Comparison of ENCODE assay signal across 9 cellular contexts in genomic region chr19:8831832-8832131, GRCh38. TPM values are rescaled to one million over a fixed set of nuclear protein-coding genes. Genes with fewer than 3 reads are reported as not detected.
A peak's percentile ranks its signal among the peaks of the same experiment; 100 is the strongest.
DNase-seq lines count a peak whose midpoint lies in the region; ATAC-seq and TF ChIP-seq lines count a peak whose summit lies in the region.
"Had no signal": no experiment of that assay in that cellular context is flagged by ENCODE, and none has a peak within 500 bp of the region (broad histone marks: within the 10 kb centered on the region; RNA-seq: fewer than 3 reads in every experiment).

No MANE protein-coding gene starts in this region.

- ATAC-seq in GM19452 (IDR thresholded peaks at IDR 0.05; ENCODE audit: unreplicated experiment) (peak; percentile 26), GM19324 (IDR thresholded peaks at IDR 0.05; ENCODE audit: low FRiP score, unreplicated experiment) (no peak)
- ATAC-seq in central memory CD8-positive, alpha-beta T cell (replicated peaks; ENCODE audit: extremely low read depth, poor library complexity, severe bottlenecking) = peak; percentile 0

- intact Hi-C loops in CD14-positive monocyte (cut with micrococcal nuclease) = loop anchor here (2.0 to 10.0 kb wide), 6 partner anchors 247 to 1761 kb away; partner anchors contain the start of genes FBXL12 (in 1 of the 2), ZNF317 (in 1 of the 2) and ZNF559 (in 1 of the 2)

- H3K4me3 ChIP-seq in KMS-11 (IDR thresholded peaks at IDR 0.05; ENCODE audit: insufficient read depth, low read depth, low read length) (no peak overlapping the region), mucosa of stomach (ENCODE audit: low read length) (peak overlapping the region; percentile 51)

- peak overlapping the region; percentile 71 for H3K4me2 ChIP-seq in KMS-11

- no peaks in the 10 kb centered on the region for H3K79me2 ChIP-seq in KMS-11 (ENCODE audit: insufficient read depth, low read depth)

- peaks cover 14% of the 10 kb centered on the region; the same call in 1 of the 2 replicates for H3K27me3 ChIP-seq in KMS-11 (ENCODE audit: insufficient read depth, low read depth)
- no peaks in the 10 kb centered on the region for H3K27me3 ChIP-seq in mucosa of stomach (ENCODE audit: control insufficient read depth, insufficient read depth, low read length)

- TF ChIP-seq CTCF in CD14-positive monocyte (IDR thresholded peaks at IDR 0.05) (no peak), KMS-11 (conservative IDR thresholded peaks at IDR 0.05; ENCODE audit: low read depth, low read length) (no peak)

- H4K20me1 ChIP-seq in KMS-11 (ENCODE audit: insufficient read depth) = no peaks in the 10 kb centered on the region

- H3K27ac ChIP-seq in KMS-11 = peak overlapping the region; percentile 91

- H3K27me3 Mint-ChIP-seq in CD14-positive monocyte (ENCODE audit: low read depth in 3 of 3) = peaks cover 2 to 3% (median 2%) of the 10 kb centered on the region in 3 donors
- H3K27me3 Mint-ChIP-seq in central memory CD8-positive, alpha-beta T cell = no peaks in the 10 kb centered on the region

- peak overlapping the region; percentile 85 to 91 for H3K4me3 Mint-ChIP-seq in CD14-positive monocyte
- peak overlapping the region; percentile 84 for H3K4me3 Mint-ChIP-seq in central memory CD8-positive, alpha-beta T cell

- DNase-seq in CD14-positive monocyte (ENCODE audit: low spot score) (no peak), HT-29 (ENCODE audit: low spot score) (no peak), EL (no peak)
- DNase-seq in central memory CD8-positive, alpha-beta T cell (ENCODE audit: low spot score in 2 of 2) = no peak

- H2AFZ ChIP-seq in KMS-11 (ENCODE audit: low read depth) = peak overlapping the region; percentile 88

- peaks cover 13 to 21% of the 10 kb centered on the region in 2 donors for H3K36me3 Mint-ChIP-seq in CD14-positive monocyte
- peaks cover 8% of the 10 kb centered on the region for H3K36me3 Mint-ChIP-seq in central memory CD8-positive, alpha-beta T cell (ENCODE audit: insufficient read depth)

- H3K9ac ChIP-seq in KMS-11 (peak overlapping the region; percentile 85), mucosa of stomach (ENCODE audit: low read length) (peak overlapping the region; percentile 90)

- H3K27ac Mint-ChIP-seq in CD14-positive monocyte = peak overlapping the region; percentile 80 to 93 (median 88)
- peak overlapping the region; percentile 85 for H3K27ac Mint-ChIP-seq in central memory CD8-positive, alpha-beta T cell (ENCODE audit: low read depth)

- H3K4me1 Mint-ChIP-seq in CD14-positive monocyte = peaks cover 16% of the 10 kb centered on the region
- peaks cover 17% of the 10 kb centered on the region for H3K4me1 Mint-ChIP-seq in central memory CD8-positive, alpha-beta T cell

- no peaks in the 10 kb centered on the region for H3K9me3 ChIP-seq in mucosa of stomach (ENCODE audit: control insufficient read depth, low read length)

- no peaks in the 10 kb centered on the region for H3K36me3 ChIP-seq in KMS-11 (ENCODE audit: insufficient read depth)
- no peaks in the 10 kb centered on the region for H3K36me3 ChIP-seq in mucosa of stomach (ENCODE audit: control insufficient read depth, insufficient read depth, low read length)

- H3K4me1 ChIP-seq in KMS-11 (ENCODE audit: low read depth, poor library complexity, severe bottlenecking) = peaks cover 4% of the 10 kb centered on the region
- H3K4me1 ChIP-seq in mucosa of stomach (ENCODE audit: control insufficient read depth, insufficient read depth, low read length) = no peaks in the 10 kb centered on the region

- peaks cover 0 to 22% (median 11%) of the 10 kb centered on the region in 7 donors for H3K9me3 Mint-ChIP-seq in CD14-positive monocyte
- no peaks in the 10 kb centered on the region for H3K9me3 Mint-ChIP-seq in central memory CD8-positive, alpha-beta T cell

RNA-seq across cellular contexts. Expression of gene ZNF558, which starts 0.3 kb away (rescaled TPM):
- 1 to 10 TPM; 3.7 to 5.6 TPM for polyA plus RNA-seq in CD14-positive monocyte
- total RNA-seq in HT-29 (2014; rRNA removed; shearing (Covaris generic)) = 9.4 and 14.8 TPM in 2 replicates

RNA-seq across cellular contexts. Expression of gene MBD3L1, which starts 0.4 kb away (rescaled TPM):
- polyA plus RNA-seq in CD14-positive monocyte = not detected
- total RNA-seq in HT-29 (2014; rRNA removed; shearing (Covaris generic)) = not detected in 2 replicates
- total RNA-seq: RPMI7951 had no signal
